ENCODE assay signal across 29 cellular contexts in genomic region chr21:42691901-42692559, GRCh38. TPM values are rescaled to one million over a fixed set of nuclear protein-coding genes. Genes with fewer than 3 reads are reported as not detected.
DNase-seq lines count a peak whose midpoint lies in the region; ATAC-seq, FAIRE-seq and TF ChIP-seq lines count a peak whose summit lies in the region.
"Had no signal": no experiment of that assay in that cellular context is flagged by ENCODE, and none has a peak within 500 bp of the region (broad histone marks: within the 10 kb centered on the region; RNA-seq: fewer than 3 reads in every experiment).

No MANE protein-coding gene starts in this region.

- H3K27ac ChIP-seq in upper lobe of right lung (no peak overlapping the region), small intestine (ENCODE audit: low read depth in 1 of 2, low read length in 1 of 2) (no peak overlapping the region), ovary (no peak overlapping the region)
- H3K27ac ChIP-seq: A549; BLaER1 treated with 17β-estradiol and CSF1 and Interleukin-3, amounts not matched to agents 10 nM and 100 nM; GM23248 had no signal

- no peak overlapping the region for H3K4me3 Mint-ChIP-seq in activated naive CD8-positive, alpha-beta T cell treated with anti-CD3 and anti-CD28 coated beads, Interleukin-2, amount 10 ng/mL, durations not matched to agents 7 days and 5 days
- no peak overlapping the region for H3K4me3 Mint-ChIP-seq in activated naive CD8-positive, alpha-beta T cell treated with anti-CD3 and anti-CD28 coated beads for 36 hours
- H3K4me3 Mint-ChIP-seq: CD14-positive monocyte; CD4-positive, alpha-beta T cell; CD8-positive, alpha-beta memory T cell had no signal

- FAIRE-seq in small intestine (lab: Jason Lieb, UNC): no peak
- FAIRE-seq: A549, GM12891, GM18507, GM19239, H1 had no signal

- no peaks in the 10 kb centered on the region for H3K36me3 ChIP-seq in upper lobe of right lung
- no peaks in the 10 kb centered on the region for H3K36me3 ChIP-seq in small intestine (ENCODE audit: control insufficient read depth in 2 of 2, insufficient read depth in 2 of 2, low read length in 2 of 2)
- H3K36me3 ChIP-seq in ovary: no peaks in the 10 kb centered on the region
- H3K36me3 ChIP-seq: BLaER1 treated with 17β-estradiol and CSF1 and Interleukin-3, amounts not matched to agents 10 nM and 100 nM had no signal

- no peaks in the 10 kb centered on the region for H3K4me1 Mint-ChIP-seq in activated naive CD8-positive, alpha-beta T cell treated with anti-CD3 and anti-CD28 coated beads, Interleukin-2, amount 10 ng/mL, durations not matched to agents 7 days and 5 days
- no peaks in the 10 kb centered on the region for H3K4me1 Mint-ChIP-seq in activated naive CD8-positive, alpha-beta T cell treated with anti-CD3 and anti-CD28 coated beads for 36 hours
- H3K4me1 Mint-ChIP-seq: CD14-positive monocyte; CD8-positive, alpha-beta memory T cell had no signal

- POLR2A ChIA-PET in activated naive CD8-positive, alpha-beta T cell treated with anti-CD3 and anti-CD28 coated beads, Interleukin-2, amount 10 ng/mL, durations not matched to agents 7 days and 5 days (lab: Charles Lee): no interaction called here

- H3K36me3 Mint-ChIP-seq in activated naive CD8-positive, alpha-beta T cell treated with anti-CD3 and anti-CD28 coated beads, Interleukin-2, amount 10 ng/mL, durations not matched to agents 7 days and 5 days: peaks cover 3% of the 10 kb centered on the region
- no peaks in the 10 kb centered on the region for H3K36me3 Mint-ChIP-seq in activated naive CD8-positive, alpha-beta T cell treated with anti-CD3 and anti-CD28 coated beads for 36 hours
- H3K36me3 Mint-ChIP-seq: CD14-positive monocyte; CD8-positive, alpha-beta memory T cell had no signal

- H3K27ac Mint-ChIP-seq in activated naive CD8-positive, alpha-beta T cell treated with anti-CD3 and anti-CD28 coated beads, Interleukin-2, amount 10 ng/mL, durations not matched to agents 7 days and 5 days: no peak overlapping the region
- no peak overlapping the region for H3K27ac Mint-ChIP-seq in activated naive CD8-positive, alpha-beta T cell treated with anti-CD3 and anti-CD28 coated beads for 36 hours
- H3K27ac Mint-ChIP-seq: CD14-positive monocyte; CD4-positive, alpha-beta T cell; CD8-positive, alpha-beta memory T cell had no signal

- no peak for ATAC-seq in activated naive CD8-positive, alpha-beta T cell treated with anti-CD3 and anti-CD28 coated beads, Interleukin-2, amount 10 ng/mL, durations not matched to agents 7 days and 5 days (ENCODE audit: low read depth)
- ATAC-seq in upper lobe of right lung (no peak), HG03521 (IDR thresholded peaks at IDR 0.05; ENCODE audit: unreplicated experiment) (no peak)
- ATAC-seq: A549 had no signal

- peak; percentile 15 for DNase-seq in activated naive CD8-positive, alpha-beta T cell treated with anti-CD3 and anti-CD28 coated beads, Interleukin-2, amount 10 ng/mL, durations not matched to agents 7 days and 5 days
- no peak for DNase-seq in activated naive CD8-positive, alpha-beta T cell treated with anti-CD3 and anti-CD28 coated beads for 36 hours
- DNase-seq in mesenteric fat pad (ENCODE audit: low spot score) (peak; percentile 81), posterior vena cava (ENCODE audit: low spot score) (peak; percentile 55), upper lobe of right lung (peak; percentile 29), small intestine (no peak), ovary (no peak)
- DNase-seq: 8988T; ACHN; AML-193; BE2C; Calu3; CD8-positive, alpha-beta memory T cell; COR-L47; DMS53; DMS79 treated with DMSO at 0.1 percent for 48 hours; GF-D8; GM23248; H7; HCEC 1CT had no signal

- H3K4me1 ChIP-seq in upper lobe of right lung (no peaks in the 10 kb centered on the region), small intestine (ENCODE audit: control insufficient read depth in 2 of 2, insufficient read depth in 1 of 2, low read depth in 1 of 2, low read length in 1 of 2) (no peaks in the 10 kb centered on the region), ovary (ENCODE audit: insufficient read depth) (no peaks in the 10 kb centered on the region)
- H3K4me1 ChIP-seq: A549, BE2C had no signal

- TF ChIP-seq POLR2A in ovary (IDR thresholded peaks at IDR 0.05): no peak

- TF ChIP-seq CTCF in upper lobe of right lung (IDR thresholded peaks at IDR 0.05) (no peak), ovary (IDR thresholded peaks at IDR 0.05) (no peak)

- H3K9me3 ChIP-seq in upper lobe of right lung: no peaks in the 10 kb centered on the region
- no peaks in the 10 kb centered on the region for H3K9me3 ChIP-seq in small intestine (ENCODE audit: control insufficient read depth, low read depth)
- no peaks in the 10 kb centered on the region for H3K9me3 ChIP-seq in ovary
- H3K9me3 ChIP-seq: A549; BE2C; BLaER1 treated with 17β-estradiol and CSF1 and Interleukin-3, amounts not matched to agents 10 nM and 100 nM had no signal

- TF ChIP-seq EP300 in ovary (IDR thresholded peaks at IDR 0.05): no peak

- intact Hi-C loops in posterior vena cava (cut with DNase I) (loop anchor here in 1 of 2 donors (10.0 kb wide), 1 partner anchor 63 kb away; no protein-coding TSS in a partner anchor), upper lobe of right lung (cut with DNase I) (no loop called here), ovary (cut with DNase I) (no loop called here)

- H3K27me3 Mint-ChIP-seq in activated naive CD8-positive, alpha-beta T cell treated with anti-CD3 and anti-CD28 coated beads, Interleukin-2, amount 10 ng/mL, durations not matched to agents 7 days and 5 days: no peaks in the 10 kb centered on the region
- H3K27me3 Mint-ChIP-seq in activated naive CD8-positive, alpha-beta T cell treated with anti-CD3 and anti-CD28 coated beads for 36 hours: no peaks in the 10 kb centered on the region
- H3K27me3 Mint-ChIP-seq: CD4-positive, alpha-beta T cell; CD8-positive, alpha-beta memory T cell had no signal

- 87 to 92% (median 92%) methylated on average over 19 of the region's 19 CpGs for WGBS in small intestine, 3 donors
- 91 to 96% (median 93%) methylated on average over 19 of the region's 19 CpGs for WGBS in ovary, 3 donors

- H3K9me3 Mint-ChIP-seq in activated naive CD8-positive, alpha-beta T cell treated with anti-CD3 and anti-CD28 coated beads, Interleukin-2, amount 10 ng/mL, durations not matched to agents 7 days and 5 days: no peaks in the 10 kb centered on the region
- no peaks in the 10 kb centered on the region for H3K9me3 Mint-ChIP-seq in activated naive CD8-positive, alpha-beta T cell treated with anti-CD3 and anti-CD28 coated beads for 36 hours
- H3K9me3 Mint-ChIP-seq: CD14-positive monocyte; CD4-positive, alpha-beta T cell; CD8-positive, alpha-beta memory T cell had no signal

- H3K4me3 ChIP-seq in upper lobe of right lung (no peak overlapping the region), small intestine (ENCODE audit: low read depth in 1 of 2, low read length in 2 of 2) (no peak overlapping the region), ovary (no peak overlapping the region)
- H3K4me3 ChIP-seq: A549; BLaER1 treated with 17β-estradiol and CSF1 and Interleukin-3, amounts not matched to agents 10 nM and 100 nM; GM23248 had no signal

- H3K27me3 ChIP-seq in upper lobe of right lung (no peaks in the 10 kb centered on the region), small intestine (ENCODE audit: control insufficient read depth in 2 of 2, insufficient read depth in 2 of 2, low read length in 2 of 2) (no peaks in the 10 kb centered on the region), ovary (no peaks in the 10 kb centered on the region)
- H3K27me3 ChIP-seq: BE2C had no signal

RNA-seq across cellular contexts. Expression of gene PDE9A, which starts 38.6 kb away (rescaled TPM):
- total RNA-seq in activated naive CD8-positive, alpha-beta T cell treated with anti-CD3 and anti-CD28 coated beads, Interleukin-2, amount 10 ng/mL, durations not matched to agents 7 days and 5 days: 1 to 10 TPM; 7.5 to 9.5 TPM
- total RNA-seq in activated naive CD8-positive, alpha-beta T cell treated with anti-CD3 and anti-CD28 coated beads for 36 hours: 1 to 10 TPM; 6.5 to 7.7 TPM
- 7.9 TPM for total RNA-seq in mesenteric fat pad
- 1 to 10 TPM; 4.0 to 5.6 TPM for total RNA-seq in posterior vena cava
- total RNA-seq in upper lobe of right lung: 15.3 TPM
- polyA plus RNA-seq in small intestine: 10 to 100 TPM; 34.8 to 96.6 (median 64.3) TPM
- 10 to 100 TPM in 2 of 7 donors, 1 to 10 TPM in 5; 3.9 to 11.3 (median 6.9) TPM for total RNA-seq in ovary
- polyA plus RNA-seq in ovary: 1 to 10 TPM; 5.6 to 8.0 TPM
- total RNA-seq: GM23248 had no signal
- polyA plus RNA-seq: GM23248 had no signal

Comparison
In these comparisons a context has a peak if more than half of its experiments do, and no peak if none do; other contexts are left out.
1. DNase-seq: peak in activated naive CD8-positive, alpha-beta T cell treated with anti-CD3 and anti-CD28 coated beads, Interleukin-2, amount 10 ng/mL, durations not matched to agents 7 days and 5 days (single experiment), mesenteric fat pad (single experiment), posterior vena cava (single experiment) and upper lobe of right lung (single experiment); none in activated naive CD8-positive, alpha-beta T cell treated with anti-CD3 and anti-CD28 coated beads for 36 hours (single experiment), small intestine (single experiment) and ovary (0 of 5).